ENCODE assay signal across 8 cellular contexts in the genomic region with DNA sequence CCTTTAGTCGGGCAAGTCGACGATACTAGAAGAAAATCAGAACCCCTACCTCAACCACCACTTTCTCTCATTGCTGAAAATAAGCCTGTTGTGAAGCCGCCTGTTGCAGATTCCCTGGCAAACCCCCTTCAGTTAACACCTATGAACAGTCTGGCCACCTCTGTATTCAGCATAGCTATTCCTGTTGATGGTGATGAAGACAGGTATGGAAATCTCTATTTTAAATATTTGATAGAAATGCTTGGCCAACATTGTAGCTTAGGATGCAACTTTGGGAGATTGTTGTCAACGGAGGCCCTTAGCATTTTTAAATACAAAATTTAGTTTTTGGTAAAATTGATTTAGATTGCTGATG. TPM values are rescaled to one million over a fixed set of nuclear protein-coding genes. Genes with fewer than 3 reads are reported as not detected.
DNase-seq lines count a peak whose midpoint lies in the region; ATAC-seq and TF ChIP-seq lines count a peak whose summit lies in the region.

No MANE protein-coding gene starts in this region.

- no peaks in the 10 kb centered on the region for H3K27me3 Mint-ChIP-seq in memory B cell

- peak overlapping the region; percentile 82 for H3K4me3 Mint-ChIP-seq in memory B cell

- H3K4me3 ChIP-seq in heart left ventricle (peak overlapping the region; percentile 71 to 92 (median 86)), astrocyte of the spinal cord (ENCODE audit: low read depth, low read length) (peak overlapping the region; percentile 98), vagina (peak overlapping the region; percentile 74 to 84)

- intact Hi-C loops in heart left ventricle (cut with DNase I): loop anchor here in 9 of 10 donors (2.0 to 10.0 kb wide), 11 partner anchors 38 to 186 kb away; no protein-coding TSS in a partner anchor
- intact Hi-C loops in Right ventricle myocardium inferior (cut with DNase I): loop anchor here (2.0 to 10.0 kb wide), 2 partner anchors 44 to 156 kb away; no protein-coding TSS in a partner anchor
- intact Hi-C loops in vagina (cut with DNase I): loop anchor here (5.0 to 10.0 kb wide), 2 partner anchors 84 to 136 kb away; a partner anchor contains a TSS

- peaks cover 0 to 7% (median 0%) of the 10 kb centered on the region in 9 donors for H3K36me3 ChIP-seq in heart left ventricle
- no peaks in the 10 kb centered on the region for H3K36me3 ChIP-seq in vagina

- peak overlapping the region; percentile 73 for H3K27ac Mint-ChIP-seq in memory B cell

- peaks cover 10% of the 10 kb centered on the region for H3K36me3 Mint-ChIP-seq in memory B cell

- H3K9me3 Mint-ChIP-seq in memory B cell: no peaks in the 10 kb centered on the region

- H3K27me3 ChIP-seq in heart left ventricle: no peaks in the 10 kb centered on the region
- H3K27me3 ChIP-seq in vagina: no peaks in the 10 kb centered on the region

- TF ChIP-seq POLR2A in heart left ventricle (IDR thresholded peaks at IDR 0.05) (no peak), vagina (IDR thresholded peaks at IDR 0.05) (no peak)

- in situ Hi-C loops in astrocyte of the spinal cord (cut with HindIII; ENCODE audit: low sequenced_read_pairs): no loop called here

- no peaks in the 10 kb centered on the region for H3K9me3 ChIP-seq in heart left ventricle
- no peaks in the 10 kb centered on the region for H3K9me3 ChIP-seq in vagina

- H3K4me1 ChIP-seq in heart left ventricle (peaks cover 0 to 58% (median 36%) of the 10 kb centered on the region in 12 donors), vagina (peaks cover 56% of the 10 kb centered on the region)

- H3K27ac ChIP-seq in heart left ventricle (peak overlapping the region in 10 of 12 donors; percentile 1 to 100 (median 100)), vagina (peak overlapping the region; percentile 99)

- DNase-seq in heart left ventricle: no peak
- DNase-seq in Right ventricle myocardium inferior (ENCODE audit: missing footprints): no peak
- no peak for DNase-seq in astrocyte of the spinal cord (ENCODE audit: low read depth, low spot score)
- DNase-seq in memory B cell (ENCODE audit: low spot score in 2 of 2): no peak
- no peak for DNase-seq in vagina (ENCODE audit: extremely low spot score in 2 of 2)
- no peak for DNase-seq in NCI-H2196 (lab: John Stamatoyannopoulos, UW; ENCODE audit: unreplicated experiment)

- WGBS in heart left ventricle, 4 donors: 0 to 3% (median 2%) methylated on average over 5 of the region's 5 CpGs

- peaks cover 33% of the 10 kb centered on the region for H3K4me1 Mint-ChIP-seq in memory B cell

- TF ChIP-seq CTCF in heart left ventricle (IDR thresholded peaks at IDR 0.05) (no peak), astrocyte of the spinal cord (IDR thresholded peaks at IDR 0.05; ENCODE audit: low read depth, low read length) (no peak), vagina (IDR thresholded peaks at IDR 0.05) (no peak)

- ATAC-seq in heart left ventricle: no peak
- ATAC-seq in Right ventricle myocardium inferior: no peak
- ATAC-seq in memory B cell (ENCODE audit: low read depth): no peak
- no peak for ATAC-seq in GM18868 (IDR thresholded peaks at IDR 0.05; ENCODE audit: unreplicated experiment)
- ATAC-seq in GM18520 (IDR thresholded peaks at IDR 0.05; ENCODE audit: unreplicated experiment): no peak

RNA-seq across cellular contexts. Expression of a gene that starts 3.0 kb away (rescaled TPM):
- 10 to 100 TPM; 12.7 to 55.8 (median 32.6) TPM for total RNA-seq in heart left ventricle
- 10 to 100 TPM; 11.5 to 22.6 TPM for polyA plus RNA-seq in heart left ventricle
- 19.8 TPM for total RNA-seq in Right ventricle myocardium inferior
- total RNA-seq in vagina: 35.6 TPM
